Comparison of ENCODE assay signal across 10 cellular contexts in the genomic region with DNA sequence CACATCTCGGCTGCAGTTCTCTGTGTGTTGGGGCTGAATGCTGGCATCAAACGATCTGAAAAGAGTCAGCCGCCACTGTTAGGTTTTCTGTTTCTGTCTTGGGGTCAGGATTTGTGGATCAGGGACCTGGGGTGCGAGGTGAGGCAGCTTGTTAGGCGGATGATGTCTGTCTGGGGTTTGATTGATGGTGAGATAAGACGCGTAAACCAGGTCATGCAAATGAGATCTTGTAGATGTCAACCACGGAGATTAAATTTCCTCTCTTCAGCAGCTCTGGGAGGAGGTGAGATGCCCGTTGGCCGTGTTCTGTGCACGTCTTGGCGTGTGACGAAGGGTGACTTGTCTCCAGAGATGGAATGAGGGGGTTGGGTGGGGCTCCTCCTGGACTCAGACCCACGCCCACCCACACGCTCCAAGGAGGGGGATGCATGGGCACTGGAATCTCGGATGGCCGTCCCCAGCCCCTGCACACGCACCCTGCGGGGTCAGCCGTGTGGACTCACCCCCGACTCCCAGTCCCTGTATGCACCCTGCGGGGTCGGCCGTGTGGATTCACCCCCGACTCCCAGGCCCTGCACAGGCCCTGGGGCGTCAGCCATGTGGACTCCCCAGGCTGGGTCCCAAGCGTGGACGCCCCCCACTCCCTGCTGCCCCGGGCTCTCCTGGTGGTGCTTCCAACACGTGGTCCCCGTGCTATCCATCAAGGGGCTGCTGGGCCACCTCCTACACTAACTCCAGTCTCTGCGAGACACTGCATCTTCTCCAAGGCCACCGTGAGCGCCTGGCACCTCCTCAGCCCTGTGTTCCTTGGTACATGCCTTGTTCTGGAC. TPM values are rescaled to one million over a fixed set of nuclear protein-coding genes. Genes with fewer than 3 reads are reported as not detected.
A peak's percentile ranks its signal among the peaks of the same experiment; 100 is the strongest.
DNase-seq lines count a peak whose midpoint lies in the region; ATAC-seq lines count a peak whose summit lies in the region.
"Had no signal": no experiment of that assay in that cellular context is flagged by ENCODE, and none has a peak within 500 bp of the region (broad histone marks: within the 10 kb centered on the region; RNA-seq: fewer than 3 reads in every experiment).

No MANE protein-coding gene starts in this region.

- peaks cover 29% of the 10 kb centered on the region for H3K4me1 ChIP-seq in CD4-positive, CD25-positive, alpha-beta regulatory T cell (ENCODE audit: control insufficient read depth, insufficient read depth, low read length, poor library complexity, severe bottlenecking)

- H3K4me1 Mint-ChIP-seq in CD4-positive, CD25-positive, alpha-beta regulatory T cell: peaks cover 0 to 32% (median 11%) of the 10 kb centered on the region in 4 donors
- H3K4me1 Mint-ChIP-seq in activated naive CD8-positive, alpha-beta T cell treated with anti-CD3 and anti-CD28 coated beads, Interleukin-2, amount 50 U/mL, for 24 hours: peaks cover 40% of the 10 kb centered on the region

- H3K27me3 ChIP-seq in CD4-positive, CD25-positive, alpha-beta regulatory T cell (ENCODE audit: control insufficient read depth, insufficient read depth, low read length): no peaks in the 10 kb centered on the region
- H3K27me3 ChIP-seq: cardiac muscle cell had no signal

- peaks cover 18% of the 10 kb centered on the region for H3K36me3 ChIP-seq in CD4-positive, CD25-positive, alpha-beta regulatory T cell (ENCODE audit: control insufficient read depth, insufficient read depth, low read length)
- H3K36me3 ChIP-seq: cardiac muscle cell had no signal

- H3K4me3 Mint-ChIP-seq in CD4-positive, CD25-positive, alpha-beta regulatory T cell: peak overlapping the region; percentile 21 to 77 (median 68)
- H3K4me3 Mint-ChIP-seq in activated naive CD8-positive, alpha-beta T cell treated with anti-CD3 and anti-CD28 coated beads, Interleukin-2, amount 50 U/mL, for 24 hours: peak overlapping the region; percentile 16

- H3K27ac ChIP-seq in CD4-positive, CD25-positive, alpha-beta regulatory T cell (ENCODE audit: insufficient read depth, low read length, poor library complexity, severe bottlenecking): peak overlapping the region; percentile 51
- H3K27ac ChIP-seq: cardiac muscle cell had no signal

- no peaks in the 10 kb centered on the region for H3K27me3 Mint-ChIP-seq in CD4-positive, CD25-positive, alpha-beta regulatory T cell
- H3K27me3 Mint-ChIP-seq in activated naive CD8-positive, alpha-beta T cell treated with anti-CD3 and anti-CD28 coated beads, Interleukin-2, amount 50 U/mL, for 24 hours: no peaks in the 10 kb centered on the region

- peaks cover 20% of the 10 kb centered on the region for H3K36me3 Mint-ChIP-seq in CD4-positive, CD25-positive, alpha-beta regulatory T cell
- H3K36me3 Mint-ChIP-seq in activated naive CD8-positive, alpha-beta T cell treated with anti-CD3 and anti-CD28 coated beads, Interleukin-2, amount 50 U/mL, for 24 hours (ENCODE audit: low read depth): peaks cover 33% of the 10 kb centered on the region

- peak; percentile 53 to 89 (median 59) for DNase-seq in CD4-positive, CD25-positive, alpha-beta regulatory T cell
- peak; percentile 75 for DNase-seq in activated CD4-positive, alpha-beta T cell treated with anti-CD3 and anti-CD28 coated beads for 48 hours
- peak; percentile 59 for DNase-seq in activated naive CD8-positive, alpha-beta T cell treated with anti-CD3 and anti-CD28 coated beads, Interleukin-2, amount 50 U/mL, for 24 hours
- DNase-seq in stimulated activated CD4-positive, alpha-beta T cell treated with anti-CD3 and anti-CD28 coated beads, Interleukin-12 subunit alpha, Interleukin-12 subunit beta, amount 100 ng/mL, for 48 hours (ENCODE audit: low read depth in 2 of 3, low spot score in 1 of 3): peak; percentile 47 to 62 (median 50)
- no peak for DNase-seq in NK-92 (lab: John Stamatoyannopoulos, UW; ENCODE audit: unreplicated experiment)
- no peak for DNase-seq in hypothalamus (lab: John Stamatoyannopoulos, UW)
- no peak for DNase-seq in retina
- DNase-seq in GF-D8 (lab: John Stamatoyannopoulos, UW): no peak
- DNase-seq: RPMI8226 had no signal

- H3K9me3 Mint-ChIP-seq in CD4-positive, CD25-positive, alpha-beta regulatory T cell: no peaks in the 10 kb centered on the region
- peaks cover 3% of the 10 kb centered on the region for H3K9me3 Mint-ChIP-seq in activated naive CD8-positive, alpha-beta T cell treated with anti-CD3 and anti-CD28 coated beads, Interleukin-2, amount 50 U/mL, for 24 hours

- H3K4me3 ChIP-seq in CD4-positive, CD25-positive, alpha-beta regulatory T cell (ENCODE audit: low read depth, low read length): peak overlapping the region; percentile 57
- H3K4me3 ChIP-seq: cardiac muscle cell had no signal

- peak overlapping the region; percentile 83 to 96 (median 88) for H3K27ac Mint-ChIP-seq in CD4-positive, CD25-positive, alpha-beta regulatory T cell
- H3K27ac Mint-ChIP-seq in activated naive CD8-positive, alpha-beta T cell treated with anti-CD3 and anti-CD28 coated beads, Interleukin-2, amount 50 U/mL, for 24 hours: peak overlapping the region; percentile 78

- peak; percentile 79 to 80 for ATAC-seq in CD4-positive, CD25-positive, alpha-beta regulatory T cell (ENCODE audit: low read depth in 2 of 2)
- peak; percentile 85 for ATAC-seq in activated naive CD8-positive, alpha-beta T cell treated with anti-CD3 and anti-CD28 coated beads, Interleukin-2, amount 50 U/mL, for 24 hours

- H3K9me3 ChIP-seq in CD4-positive, CD25-positive, alpha-beta regulatory T cell (ENCODE audit: control insufficient read depth in 2 of 2, low read length in 2 of 2): no peaks in the 10 kb centered on the region

RNA-seq across cellular contexts. Expression of a gene that starts 16.0 kb away (rescaled TPM):
- total RNA-seq in CD4-positive, CD25-positive, alpha-beta regulatory T cell: 42.9 TPM
- polyA plus RNA-seq in CD4-positive, CD25-positive, alpha-beta regulatory T cell: 1 to 10 TPM; 2.1 to 4.4 (median 3.4) TPM

RNA-seq across cellular contexts. Expression of a gene that starts 41.3 kb away (rescaled TPM):
- total RNA-seq in CD4-positive, CD25-positive, alpha-beta regulatory T cell: 77.7 TPM
- polyA plus RNA-seq in CD4-positive, CD25-positive, alpha-beta regulatory T cell: 10 to 100 TPM; 61.2 to 76.2 (median 66.2) TPM

Comparison
In these comparisons a context has a peak if more than half of its experiments do, and no peak if none do; other contexts are left out.
1. DNase-seq: peak in CD4-positive, CD25-positive, alpha-beta regulatory T cell (3 of 3), activated CD4-positive, alpha-beta T cell treated with anti-CD3 and anti-CD28 coated beads for 48 hours (single experiment), activated naive CD8-positive, alpha-beta T cell treated with anti-CD3 and anti-CD28 coated beads, Interleukin-2, amount 50 U/mL, for 24 hours (single experiment) and stimulated activated CD4-positive, alpha-beta T cell treated with anti-CD3 and anti-CD28 coated beads, Interleukin-12 subunit alpha, Interleukin-12 subunit beta, amount 100 ng/mL, for 48 hours (3 of 3); none in NK-92 (single experiment), hypothalamus (0 of 51), retina (single experiment) and GF-D8 (single experiment).